In the genomic region with DNA sequence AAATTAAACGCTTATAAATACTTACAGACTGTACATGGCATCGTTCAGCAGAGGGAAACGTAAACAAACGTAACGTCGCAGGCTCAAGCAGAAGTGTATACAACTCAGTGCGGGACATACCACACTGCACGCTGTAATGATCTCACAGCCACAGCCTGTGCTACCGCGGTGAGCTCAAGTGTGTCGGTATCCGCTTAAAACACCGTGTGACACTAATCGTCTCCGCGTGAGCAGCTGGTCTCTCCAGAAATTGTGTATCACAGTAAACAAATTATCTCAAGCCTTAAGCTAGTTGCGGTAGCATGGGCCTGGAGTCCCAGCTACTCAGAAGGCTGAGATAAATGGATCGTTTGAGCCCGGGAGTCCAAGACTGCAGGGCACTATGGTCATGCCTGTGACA, we compare ENCODE assay signal across 9 cellular contexts.
DNase-seq lines count a peak whose midpoint lies in the region; ATAC-seq, FAIRE-seq and TF ChIP-seq lines count a peak whose summit lies in the region.
"Had no signal": no experiment of that assay in that cellular context is flagged by ENCODE, and none has a peak within 500 bp of the region (broad histone marks: within the 10 kb centered on the region; RNA-seq: fewer than 3 reads in every experiment).

No MANE protein-coding gene starts in this region.

- H3K27ac Mint-ChIP-seq in T-helper 17 cell (no peak overlapping the region), osteocyte (ENCODE audit: unreplicated experiment) (peak overlapping the region; percentile 75)

- H3K9me3 Mint-ChIP-seq in osteocyte (ENCODE audit: unreplicated experiment) = peaks cover 6% of the 10 kb centered on the region

- no peak overlapping the region for H3K4me3 Mint-ChIP-seq in T-helper 17 cell
- no peak overlapping the region for H3K4me3 Mint-ChIP-seq in osteocyte (ENCODE audit: unreplicated experiment)

- FAIRE-seq in GM12891 (lab: Jason Lieb, UNC) = peak; percentile 89

- H3K27me3 Mint-ChIP-seq in T-helper 17 cell = no peaks in the 10 kb centered on the region
- H3K27me3 Mint-ChIP-seq in osteocyte (ENCODE audit: unreplicated experiment) = no peaks in the 10 kb centered on the region

- H3K4me1 Mint-ChIP-seq in T-helper 17 cell = peaks cover 54% of the 10 kb centered on the region
- H3K4me1 Mint-ChIP-seq in osteocyte (ENCODE audit: unreplicated experiment) = peaks cover 63% of the 10 kb centered on the region

- no peak for TF ChIP-seq POLR2A in GM12891 (IDR thresholded peaks at IDR 0.05; ENCODE audit: low read depth, low read length)

- no peak for DNase-seq in GM12891 (ENCODE audit: insufficient read length, low spot score)
- DNase-seq in T-helper 17 cell = no peak
- no peak for DNase-seq in osteocyte (ENCODE audit: extremely low spot score, unreplicated experiment)
- no peak for DNase-seq in stimulated activated naive CD4-positive, alpha-beta T cell (lab: John Stamatoyannopoulos, UW)
- DNase-seq: cortex of kidney had no signal

- ATAC-seq in HG03103 (IDR thresholded peaks at IDR 0.05; ENCODE audit: low read depth, unreplicated experiment) = peak; percentile 56
- peak; percentile 68 for ATAC-seq in T-helper 17 cell
- ATAC-seq in GM18517 (IDR thresholded peaks at IDR 0.05; ENCODE audit: unreplicated experiment) = no peak
- no peak for ATAC-seq in GM19467 (IDR thresholded peaks at IDR 0.05; ENCODE audit: unreplicated experiment)

- H3K36me3 Mint-ChIP-seq in T-helper 17 cell (ENCODE audit: low read depth) (peaks cover 2% of the 10 kb centered on the region), osteocyte (ENCODE audit: unreplicated experiment) (peaks cover 3% of the 10 kb centered on the region)

- no peak for TF ChIP-seq CTCF in osteocyte (IDR thresholded peaks at IDR 0.05)

- no peaks in the 10 kb centered on the region for H3K9me3 ChIP-seq in T-helper 17 cell (ENCODE audit: control insufficient read depth, low read length, poor library complexity, severe bottlenecking)
- H3K9me3 ChIP-seq: SK-N-SH had no signal

TF ChIP-seq in GM12891, 5 proteins besides CTCF, POLR2A, EP300 and RAD21:
- TF ChIP-seq PAX5 (IDR thresholded peaks at IDR 0.05; ENCODE audit: insufficient read depth, low read length, severe bottlenecking) = no peak
- no peak for TF ChIP-seq TAF1 (IDR thresholded peaks at IDR 0.05; ENCODE audit: low read depth, low read length)
- TF ChIP-seq POU2F2 (IDR thresholded peaks at IDR 0.05; ENCODE audit: low read depth, low read length) = no peak
- TF ChIP-seq SPI1 (IDR thresholded peaks at IDR 0.05; ENCODE audit: low read depth, low read length) = no peak
- TF ChIP-seq POLR2AphosphoS5 (IDR thresholded peaks at IDR 0.05; ENCODE audit: low read depth, low read length) = no peak

Comparison
In these comparisons a context has a peak if more than half of its experiments do, and no peak if none do; other contexts are left out.
1. ATAC-seq: peak in HG03103 (single experiment) and T-helper 17 cell (single experiment); none in GM18517 (single experiment) and GM19467 (single experiment).